8 cellular contexts compared by ENCODE assay signal in genomic region chr13:27920677-27921420, GRCh38. TPM values are rescaled to one million over a fixed set of nuclear protein-coding genes. Genes with fewer than 3 reads are reported as not detected.
DNase-seq lines count a peak whose midpoint lies in the region; ATAC-seq, FAIRE-seq and TF ChIP-seq lines count a peak whose summit lies in the region.

No MANE protein-coding gene starts in this region.

- H3K79me2 ChIP-seq in endothelial cell of umbilical vein (ENCODE audit: control insufficient read depth, insufficient read depth, low read length) = no peaks in the 10 kb centered on the region

- H2AFZ ChIP-seq in endothelial cell of umbilical vein (ENCODE audit: low read depth, low read length) = no peak overlapping the region

- ATAC-seq in pancreas = peak; percentile 8 to 29 (median 20)

- no peaks in the 10 kb centered on the region for H3K36me3 ChIP-seq in endothelial cell of umbilical vein (ENCODE audit: control insufficient read depth in 2 of 2, extremely low read depth in 1 of 2, insufficient read depth in 2 of 2, low read length in 2 of 2)
- peaks cover 0 to 6% (median 0%) of the 10 kb centered on the region in 3 donors for H3K36me3 ChIP-seq in pancreas

- 1 to 3% methylated on average over 39 to 40 of the region's 40 CpGs for WGBS in pancreas, 2 donors

- DNase-seq in GM10266 (ENCODE audit: extremely low spot score) (peak; percentile 50), NOMO-1 treated with DMSO at 0.1 percent for 48 hours (lab: John Stamatoyannopoulos, UW; ENCODE audit: unreplicated experiment) (peak; percentile 33), endothelial cell of umbilical vein (ENCODE audit: low read depth, low spot score) (no peak), pancreas (peak in 5 of 6 donors; percentile 31 to 65 (median 39)), head of caudate nucleus (no peak), NCI-H446 (lab: John Stamatoyannopoulos, UW) (no peak), erythroblast (lab: John Stamatoyannopoulos, UW) (no peak), dermis blood vessel endothelial cell (no peak)

- H3K9ac ChIP-seq in endothelial cell of umbilical vein (replicated peaks; ENCODE audit: extremely low read depth, insufficient read depth, low read length) = no peak overlapping the region

- H3K27ac ChIP-seq in endothelial cell of umbilical vein (ENCODE audit: insufficient read depth, low read depth, low read length) (no peak overlapping the region), pancreas (peak overlapping the region; percentile 74 to 87 (median 81))

- no TSS peak for BruUV-seq in endothelial cell of umbilical vein (replicated peaks; lab: Mats Ljungman, UMichigan)

- no peaks in the 10 kb centered on the region for H3K9me1 ChIP-seq in endothelial cell of umbilical vein (replicated peaks; ENCODE audit: control insufficient read depth, extremely low read depth, insufficient read depth, low read length)

- CTCF ChIA-PET in endothelial cell of umbilical vein (lab: Charles Lee) = interaction anchor here (1.1 to 2.9 kb wide), 4 partner anchors 33 to 388 kb away, joined by 3 to 16 read pairs (median 4); no protein-coding TSS in a partner anchor

- H3K4me2 ChIP-seq in endothelial cell of umbilical vein (ENCODE audit: insufficient read depth, low read length) = no peak overlapping the region

- TF ChIP-seq CTCF in GM10266 (IDR thresholded peaks at IDR 0.05; ENCODE audit: control insufficient read depth, insufficient read depth, low read depth, missing control alignments) = no peak
- no peak for TF ChIP-seq CTCF in endothelial cell of umbilical vein (IDR thresholded peaks at IDR 0.05; ENCODE audit: extremely low read depth in 1 of 2, insufficient read depth in 1 of 2, low read depth in 1 of 2, low read length in 2 of 2)
- TF ChIP-seq CTCF in pancreas (IDR thresholded peaks at IDR 0.05) = no peak

- H4K20me1 ChIP-seq in endothelial cell of umbilical vein (replicated peaks; ENCODE audit: control insufficient read depth, extremely low read depth, insufficient read depth, low read length) = no peaks in the 10 kb centered on the region

- H3K4me1 ChIP-seq in endothelial cell of umbilical vein (ENCODE audit: control insufficient read depth, extremely low read depth, insufficient read depth, low read length) = peaks cover 5% of the 10 kb centered on the region
- H3K4me1 ChIP-seq in pancreas = peaks cover 0 to 10% (median 0%) of the 10 kb centered on the region in 3 donors

- dilution Hi-C loops in endothelial cell of umbilical vein (cut with MboI; ENCODE audit: extremely low pct_ligation_motif_present, low sequenced_read_pairs) = no loop called here

- intact Hi-C loops in endothelial cell of umbilical vein (cut with micrococcal nuclease) (no loop called here), pancreas (cut with DNase I) (no loop called here), head of caudate nucleus (cut with DNase I) (no loop called here)

- FAIRE-seq in endothelial cell of umbilical vein (lab: Jason Lieb, UNC) (no peak), pancreas (lab: Jason Lieb, UNC) (no peak)

- H3K27me3 ChIP-seq in endothelial cell of umbilical vein (ENCODE audit: control insufficient read depth in 2 of 2, insufficient read depth in 2 of 2, low read length in 2 of 2) = peaks cover 83 to 98% of the 10 kb centered on the region in 2 experiments
- no peaks in the 10 kb centered on the region for H3K27me3 ChIP-seq in pancreas

- TF ChIP-seq POLR2A in endothelial cell of umbilical vein (IDR thresholded peaks at IDR 0.05; ENCODE audit: low read depth, low read length) = no peak
- no peak for TF ChIP-seq POLR2A in erythroblast (IDR thresholded peaks at IDR 0.05; ENCODE audit: low read length)

- H3K9me3 ChIP-seq in endothelial cell of umbilical vein (replicated peaks; ENCODE audit: control insufficient read depth, insufficient read depth, low read length) = no peaks in the 10 kb centered on the region
- H3K9me3 ChIP-seq in pancreas = no peaks in the 10 kb centered on the region

- POLR2A ChIA-PET in endothelial cell of umbilical vein (lab: Charles Lee) = no interaction called here

- H3K4me3 ChIP-seq in endothelial cell of umbilical vein (replicated peaks in 1 of 3; ENCODE audit: insufficient read depth in 1 of 3, low read depth in 1 of 3, low read length in 3 of 3) = peak overlapping the region in 1 of 3 experiments; percentile 9
- H3K4me3 ChIP-seq in pancreas = peak overlapping the region; percentile 68 to 86 (median 80)

TF ChIP-seq in endothelial cell of umbilical vein, 7 proteins besides CTCF, POLR2A, EP300 and RAD21:
- TF ChIP-seq EZH2 (IDR thresholded peaks at IDR 0.05; ENCODE audit: borderline replicate concordance, low read depth, low read length, severe bottlenecking) (peak; percentile 44), FOS (IDR thresholded peaks at IDR 0.05; ENCODE audit: borderline replicate concordance, insufficient read depth, low read length) (no peak), GATA2 (IDR thresholded peaks at IDR 0.05; ENCODE audit: insufficient read depth, insufficient read length, low read depth, low read length) (no peak), POLR2AphosphoS5 (IDR thresholded peaks at IDR 0.05; ENCODE audit: insufficient read depth, low read depth, low read length) (no peak)

RNA-seq across cellular contexts. Expression of gene PDX1, which starts 1.0 kb away (rescaled TPM):
- not detected in 2 replicates for total RNA-seq in endothelial cell of umbilical vein
- not detected in 2 replicates for polyA plus RNA-seq in endothelial cell of umbilical vein
- polyA plus RNA-seq in endothelial cell of umbilical vein (2011; cell fraction: cytosol; rRNA removed) = not detected in 2 replicates
- polyA plus RNA-seq in endothelial cell of umbilical vein (2011; cell fraction: nucleus; rRNA removed) = not detected in 2 replicates
- not detected in 2 replicates for polyA plus RNA-seq in endothelial cell of umbilical vein (2012)
- polyA minus RNA-seq in endothelial cell of umbilical vein = not detected in 2 replicates
- not detected for polyA minus RNA-seq in endothelial cell of umbilical vein (2011; cell fraction: cytosol; rRNA and poly(A)+ RNA removed)
- polyA minus RNA-seq in endothelial cell of umbilical vein (2011; cell fraction: nucleus; rRNA and poly(A)+ RNA removed) = not detected in 2 replicates
- 10 to 100 TPM in 5 of 6 donors, 1 to 10 TPM in 1; 8.0 to 17.1 (median 12.3) TPM for total RNA-seq in pancreas
- polyA plus RNA-seq in pancreas = 10 to 100 TPM; 15.7 to 26.1 TPM
- total RNA-seq in dermis blood vessel endothelial cell = not detected in 2 replicates

RNA-seq across cellular contexts. Expression of gene CDX2, which starts 48.3 kb away (rescaled TPM):
- total RNA-seq in endothelial cell of umbilical vein (not detected in 2 replicates), pancreas (1 to 10 TPM; 2.8 to 6.0 (median 4.8) TPM), dermis blood vessel endothelial cell (not detected in 2 replicates)
- polyA plus RNA-seq in endothelial cell of umbilical vein (not detected in 2 replicates), pancreas (1 to 10 TPM; 3.5 to 6.9 TPM)
- polyA plus RNA-seq in endothelial cell of umbilical vein (2011; cell fraction: cytosol; rRNA removed) = not detected in 2 replicates
- not detected in 2 replicates for polyA plus RNA-seq in endothelial cell of umbilical vein (2011; cell fraction: nucleus; rRNA removed)
- polyA plus RNA-seq in endothelial cell of umbilical vein (2012) = not detected in 2 replicates
- not detected in 2 replicates for polyA minus RNA-seq in endothelial cell of umbilical vein
- not detected for polyA minus RNA-seq in endothelial cell of umbilical vein (2011; cell fraction: cytosol; rRNA and poly(A)+ RNA removed)
- polyA minus RNA-seq in endothelial cell of umbilical vein (2011; cell fraction: nucleus; rRNA and poly(A)+ RNA removed) = not detected in 2 replicates

Comparison
In these comparisons a context has a peak if more than half of its experiments do, and no peak if none do; other contexts are left out.
1. DNase-seq: peak in GM10266 (single experiment), NOMO-1 treated with DMSO at 0.1 percent for 48 hours (single experiment) and pancreas (5 of 6); none in endothelial cell of umbilical vein (single experiment), head of caudate nucleus (0 of 42), NCI-H446 (0 of 2), erythroblast (0 of 2) and dermis blood vessel endothelial cell (single experiment).